In genomic region chr13:93238711-93239110, GRCh38 we compare ENCODE assay signal across 23 cellular contexts. TPM values are rescaled to one million over a fixed set of nuclear protein-coding genes. Genes with fewer than 3 reads are reported as not detected.
"Had no signal": no experiment of that assay in that cellular context is flagged by ENCODE, and none has a peak within 500 bp of the region (broad histone marks: within the 10 kb centered on the region; RNA-seq: fewer than 3 reads in every experiment).

No MANE protein-coding gene starts in this region.

- H3K4me3 ChIP-seq: MG63, SJSA1, SK-N-MC had no signal

- DNase-seq: Karpas-422, KG1, MG63, NCI-H1092 treated with DMSO at 0.1 percent for 48 hours, NCI-H1436, NCI-H187, NCI-H2029, NCI-H2081 treated with DMSO at 0.1 percent for 48 hours, NCI-H2171, NCI-H226, NCI-H446, NCI-H510A, NCI-H524 treated with DMSO at 0.1 percent for 48 hours, NCI-H69, NCI-H774, Right ventricle myocardium superior, RPMI8226, SIG-M5 had no signal

- H3K27ac ChIP-seq: SJSA1, SK-N-MC had no signal

- FAIRE-seq: RCC 7860 had no signal

- H3K27me3 ChIP-seq: MG63, SJSA1 had no signal

- H3K36me3 ChIP-seq: SJSA1 had no signal

- H3K4me1 ChIP-seq: SJSA1 had no signal

RNA-seq across cellular contexts. Expression of gene GPC6, which starts 12.1 kb away (rescaled TPM):
- total RNA-seq: HT-29; T-helper 1 cell treated with Interleukin-12 subunit alpha and Interleukin-12 subunit beta and Interleukin-4 antibody, amounts not matched to agents 30 ng/mL and 1 ng/mL, for 36 hours had no signal
